ENCODE assay signal across 8 cellular contexts in the genomic region with DNA sequence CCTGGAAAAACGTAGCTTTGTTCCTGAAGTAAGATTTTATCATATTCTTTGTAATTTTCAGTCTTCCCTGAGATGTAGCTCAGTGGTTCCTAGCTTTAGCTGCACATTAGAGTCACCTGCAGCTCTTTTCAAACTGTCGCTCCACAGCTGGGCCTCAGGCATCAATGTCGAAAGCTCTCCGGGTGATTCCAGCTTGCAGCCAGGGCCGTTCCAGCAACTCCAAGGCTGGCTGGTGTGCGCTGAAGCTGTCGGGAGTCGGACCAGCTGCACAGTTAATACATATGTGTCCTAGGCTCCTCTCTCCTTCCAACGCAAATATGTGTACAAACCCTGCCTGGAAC. TPM values are rescaled to one million over a fixed set of nuclear protein-coding genes. Genes with fewer than 3 reads are reported as not detected.
DNase-seq lines count a peak whose midpoint lies in the region; ATAC-seq and TF ChIP-seq lines count a peak whose summit lies in the region.

No MANE protein-coding gene starts in this region.

- no peaks in the 10 kb centered on the region; the same call in 1 of the 2 replicates for H3K27me3 Mint-ChIP-seq in HFFc6 (ENCODE audit: insufficient read depth)
- no peaks in the 10 kb centered on the region for H3K27me3 Mint-ChIP-seq in T-cell
- H3K27me3 Mint-ChIP-seq in glutamatergic neuron (ENCODE audit: unreplicated experiment), result peaks cover 10% of the 10 kb centered on the region

- no peaks in the 10 kb centered on the region for H3K9me3 ChIP-seq in ES-I3 (ENCODE audit: control insufficient read depth, insufficient read depth, low read length)

- H3K4me3 Mint-ChIP-seq in HFFc6 (peak overlapping the region; percentile 99), T-cell (peak overlapping the region; percentile 98 to 99 (median 99)), glutamatergic neuron (ENCODE audit: unreplicated experiment) (peak overlapping the region; percentile 100)
- H3K4me3 Mint-ChIP-seq in stimulated activated effector memory CD8-positive, alpha-beta T cell treated with anti-CD3 and anti-CD28 coated beads, Interleukin-12 subunit alpha, Interleukin-12 subunit beta, amount 100 ng/mL, for 72 hours, result peak overlapping the region; percentile 99

- peaks cover 37% of the 10 kb centered on the region for H3K36me3 Mint-ChIP-seq in HFFc6 (ENCODE audit: low read depth)
- peaks cover 4% of the 10 kb centered on the region for H3K36me3 Mint-ChIP-seq in T-cell
- H3K36me3 Mint-ChIP-seq in glutamatergic neuron (ENCODE audit: unreplicated experiment), result no peaks in the 10 kb centered on the region
- H3K36me3 Mint-ChIP-seq in stimulated activated effector memory CD8-positive, alpha-beta T cell treated with anti-CD3 and anti-CD28 coated beads, Interleukin-12 subunit alpha, Interleukin-12 subunit beta, amount 100 ng/mL, for 72 hours, result peaks cover 28% of the 10 kb centered on the region

- ATAC-seq in T-cell (replicated peaks in 1 of 4), result peak in 3 of 4 experiments; percentile 12 to 18 (median 14)
- ATAC-seq in stimulated activated effector memory CD8-positive, alpha-beta T cell treated with anti-CD3 and anti-CD28 coated beads, Interleukin-12 subunit alpha, Interleukin-12 subunit beta, amount 100 ng/mL, for 72 hours, result peak; percentile 4

- CTCF ChIA-PET in T-cell (lab: Charles Lee), result interaction anchor here (0.5 to 1.7 kb wide), 9 partner anchors 20 to 143 kb away, joined by 3 to 7 read pairs (median 3); no protein-coding TSS in a partner anchor

- H3K9ac ChIP-seq in ES-I3 (ENCODE audit: low read depth, low read length), result peak overlapping the region; percentile 89

- TF ChIP-seq CTCF in HFFc6 (IDR thresholded peaks at IDR 0.05) (no peak), glutamatergic neuron (IDR thresholded peaks at IDR 0.05; ENCODE audit: partially characterized antibody, unreplicated experiment) (no peak)

- H3K4me1 Mint-ChIP-seq in HFFc6 (ENCODE audit: low read depth), result peaks cover 23% of the 10 kb centered on the region
- peaks cover 41 to 47% (median 46%) of the 10 kb centered on the region in 3 donors for H3K4me1 Mint-ChIP-seq in T-cell
- H3K4me1 Mint-ChIP-seq in glutamatergic neuron (ENCODE audit: low read depth, unreplicated experiment), result peaks cover 2% of the 10 kb centered on the region
- H3K4me1 Mint-ChIP-seq in stimulated activated effector memory CD8-positive, alpha-beta T cell treated with anti-CD3 and anti-CD28 coated beads, Interleukin-12 subunit alpha, Interleukin-12 subunit beta, amount 100 ng/mL, for 72 hours, result peaks cover 27% of the 10 kb centered on the region

- POLR2A ChIA-PET in T-cell (lab: Charles Lee), result interaction anchor here (0.6 to 1.1 kb wide), 2 partner anchors 229 to 238 kb away, joined by 3 read pairs; no protein-coding TSS in a partner anchor

- DNase-seq in HFFc6, result no peak
- DNase-seq in T-cell, result peak in 1 of 34 experiments; percentile 14
- no peak for DNase-seq in glutamatergic neuron
- DNase-seq in stimulated activated effector memory CD8-positive, alpha-beta T cell treated with anti-CD3 and anti-CD28 coated beads, Interleukin-12 subunit alpha, Interleukin-12 subunit beta, amount 100 ng/mL, for 72 hours (ENCODE audit: low spot score in 2 of 2), result no peak
- DNase-seq in DMS79 treated with DMSO at 0.1 percent for 48 hours (lab: John Stamatoyannopoulos, UW), result no peak
- no peak for DNase-seq in HuH-7 (ENCODE audit: low spot score)
- DNase-seq in HCEC 1CT, result no peak

- H3K9me3 Mint-ChIP-seq in HFFc6, result no peaks in the 10 kb centered on the region
- peaks cover 0 to 3% (median 0%) of the 10 kb centered on the region in 3 donors for H3K9me3 Mint-ChIP-seq in T-cell
- peaks cover 11% of the 10 kb centered on the region for H3K9me3 Mint-ChIP-seq in glutamatergic neuron (ENCODE audit: unreplicated experiment)
- no peaks in the 10 kb centered on the region for H3K9me3 Mint-ChIP-seq in stimulated activated effector memory CD8-positive, alpha-beta T cell treated with anti-CD3 and anti-CD28 coated beads, Interleukin-12 subunit alpha, Interleukin-12 subunit beta, amount 100 ng/mL, for 72 hours

- H3K27ac Mint-ChIP-seq in HFFc6 (peak overlapping the region; percentile 97), T-cell (peak overlapping the region; percentile 97), glutamatergic neuron (ENCODE audit: unreplicated experiment) (peak overlapping the region; percentile 98)
- H3K27ac Mint-ChIP-seq in stimulated activated effector memory CD8-positive, alpha-beta T cell treated with anti-CD3 and anti-CD28 coated beads, Interleukin-12 subunit alpha, Interleukin-12 subunit beta, amount 100 ng/mL, for 72 hours, result peak overlapping the region; percentile 97

- no peaks in the 10 kb centered on the region for H3K4me1 ChIP-seq in ES-I3 (ENCODE audit: insufficient read depth, low read length)

- H3K36me3 ChIP-seq in ES-I3 (ENCODE audit: insufficient read depth, low read length), result no peaks in the 10 kb centered on the region

RNA-seq across cellular contexts. Expression of gene ZNF2, which starts 0.6 kb away (rescaled TPM):
- 1 to 10 TPM; 3.8 to 5.0 (median 4.0) TPM for total RNA-seq in HFFc6 (2021; fragmentation: NEBNext Ultra II Directional; extraction: Animal tissue kit (Norgen Biotek cat#: 25700))
- total RNA-seq in T-cell (1 to 10 TPM; 1.8 to 8.2 (median 7.5) TPM), glutamatergic neuron (ENCODE audit: unreplicated experiment) (3.3 TPM)

RNA-seq across cellular contexts. Expression of gene ZNF514, which starts 5.4 kb away (rescaled TPM):
- total RNA-seq in HFFc6 (2021; fragmentation: NEBNext Ultra II Directional; extraction: Animal tissue kit (Norgen Biotek cat#: 25700)), result 1 to 10 TPM; 6.3 to 8.2 (median 7.1) TPM
- 10 to 100 TPM; 11.8 to 29.2 (median 25.5) TPM for total RNA-seq in T-cell
- total RNA-seq in glutamatergic neuron (ENCODE audit: unreplicated experiment), result 19.1 TPM

RNA-seq across cellular contexts. Expression of gene ZNF892, which starts 42.3 kb away (rescaled TPM):
- total RNA-seq in HFFc6 (2021; fragmentation: NEBNext Ultra II Directional; extraction: Animal tissue kit (Norgen Biotek cat#: 25700)), result under 1 TPM; 0.43 to 0.87 (median 0.62) TPM
- total RNA-seq in T-cell (1 to 10 TPM; 2.7 to 6.0 (median 4.1) TPM), glutamatergic neuron (ENCODE audit: unreplicated experiment) (21.1 TPM)

RNA-seq across cellular contexts. Expression of gene MRPS5, which starts 43.4 kb away (rescaled TPM):
- 10 to 100 TPM; 39.8 to 46.0 (median 41.3) TPM for total RNA-seq in HFFc6 (2021; fragmentation: NEBNext Ultra II Directional; extraction: Animal tissue kit (Norgen Biotek cat#: 25700))
- 10 to 100 TPM; 32.3 to 58.3 (median 57.0) TPM for total RNA-seq in T-cell
- total RNA-seq in glutamatergic neuron (ENCODE audit: unreplicated experiment), result 68.7 TPM
